In genomic region chr1:83734411-83734810, GRCh38 we compare ENCODE assay signal across 15 cellular contexts.
DNase-seq lines count a peak whose midpoint lies in the region; ATAC-seq lines count a peak whose summit lies in the region.
"Had no signal": no experiment of that assay in that cellular context is flagged by ENCODE, and none has a peak within 500 bp of the region (broad histone marks: within the 10 kb centered on the region; RNA-seq: fewer than 3 reads in every experiment).

No MANE protein-coding gene starts in this region.

- ATAC-seq in HG03521 (IDR thresholded peaks at IDR 0.05; ENCODE audit: unreplicated experiment), result no peak
- ATAC-seq: GM23338 had no signal

- DNase-seq in Ammon's horn (ENCODE audit: low spot score) (peak; percentile 10), NCI-H69 (lab: John Stamatoyannopoulos, UW) (peak; percentile 8), medulla oblongata (ENCODE audit: extremely low spot score) (peak; percentile 4), pons (ENCODE audit: low spot score) (peak; percentile 41), NAMALWA (ENCODE audit: low spot score) (no peak), NCI-H187 treated with DMSO at 0.1 percent for 48 hours (lab: John Stamatoyannopoulos, UW) (no peak)
- DNase-seq: ACHN; C1 segment of cervical spinal cord; Calu3; CD4-positive, alpha-beta T cell; DMS 273 treated with DMSO at 0.1 percent for 48 hours; H9; HFFc6 had no signal

Comparison
In these comparisons a context has a peak if more than half of its experiments do, and no peak if none do; other contexts are left out.
1. DNase-seq: peak in Ammon's horn (single experiment), NCI-H69 (single experiment), medulla oblongata (single experiment) and pons (single experiment); none in NAMALWA (single experiment) and NCI-H187 treated with DMSO at 0.1 percent for 48 hours (single experiment).